Comparison of ENCODE assay signal across 8 cellular contexts in the genomic region with DNA sequence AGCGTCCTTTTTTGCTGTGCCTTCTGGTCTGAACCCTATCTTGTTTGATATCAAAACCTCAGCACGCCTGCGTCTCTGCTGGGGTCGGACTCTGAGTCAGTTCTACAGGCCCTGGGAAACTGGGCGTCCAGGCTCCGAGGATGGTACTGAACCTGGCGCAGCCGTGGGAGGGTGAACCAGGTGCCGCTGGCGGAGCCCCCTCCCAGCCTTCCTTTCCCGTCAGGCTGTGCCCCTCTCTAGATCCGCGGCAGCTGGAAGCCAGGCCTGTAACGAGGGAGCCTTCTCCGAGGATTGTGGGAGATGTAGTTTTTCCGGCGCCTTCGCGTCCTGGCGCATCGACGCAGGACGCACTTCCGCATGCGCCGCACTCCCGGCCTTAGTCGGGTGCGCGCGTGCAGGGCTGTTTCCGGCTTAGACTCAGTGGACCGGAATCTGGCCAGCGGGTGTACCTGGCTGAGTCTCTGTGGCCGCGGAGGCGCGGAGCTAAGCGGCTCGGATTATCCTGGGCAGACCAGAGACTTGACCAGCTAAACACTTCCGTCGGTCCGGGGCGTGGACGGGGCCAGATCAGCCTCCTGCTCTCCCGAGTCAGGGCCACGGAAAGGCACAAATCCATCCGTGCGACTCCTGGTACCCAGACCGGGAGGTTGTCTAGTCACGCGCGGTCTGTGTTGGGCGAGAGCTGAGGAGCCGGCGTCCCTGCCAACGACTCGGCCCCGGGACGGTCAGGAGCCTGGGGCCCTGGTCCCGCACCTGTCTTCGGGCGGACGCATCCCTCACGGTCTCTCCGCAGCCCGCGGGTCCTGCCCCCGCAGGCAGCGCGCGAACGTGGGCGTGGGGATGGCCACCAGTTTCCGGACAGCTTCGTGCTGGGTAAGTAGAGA. TPM values are rescaled to one million over a fixed set of nuclear protein-coding genes. Genes with fewer than 3 reads are reported as not detected.
A peak's percentile ranks its signal among the peaks of the same experiment; 100 is the strongest.
DNase-seq lines count a peak whose midpoint lies in the region; ATAC-seq and TF ChIP-seq lines count a peak whose summit lies in the region.

A gene with protein sequence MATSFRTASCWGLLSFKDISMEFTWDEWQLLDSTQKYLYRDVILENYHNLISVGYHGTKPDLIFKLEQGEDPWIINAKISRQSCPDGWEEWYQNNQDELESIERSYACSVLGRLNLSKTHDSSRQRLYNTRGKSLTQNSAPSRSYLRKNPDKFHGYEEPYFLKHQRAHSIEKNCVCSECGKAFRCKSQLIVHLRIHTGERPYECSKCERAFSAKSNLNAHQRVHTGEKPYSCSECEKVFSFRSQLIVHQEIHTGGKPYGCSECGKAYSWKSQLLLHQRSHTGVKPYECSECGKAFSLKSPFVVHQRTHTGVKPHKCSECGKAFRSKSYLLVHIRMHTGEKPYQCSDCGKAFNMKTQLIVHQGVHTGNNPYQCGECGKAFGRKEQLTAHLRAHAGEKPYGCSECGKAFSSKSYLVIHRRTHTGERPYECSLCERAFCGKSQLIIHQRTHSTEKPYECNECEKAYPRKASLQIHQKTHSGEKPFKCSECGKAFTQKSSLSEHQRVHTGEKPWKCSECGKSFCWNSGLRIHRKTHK (plus strand): TSS at position 367 of the 884 bp plus-strand sequence. CDS start 474 bp downstream, at position 841.

- H3K4me1 Mint-ChIP-seq in T-helper 17 cell, result peaks cover 14% of the 10 kb centered on the region

- peak within 1 kb of the TSS; percentile 72 to 81 for H3K4me3 ChIP-seq in prostate gland
- H3K4me3 ChIP-seq in urinary bladder (ENCODE audit: low read depth, low read length), result peak within 1 kb of the TSS; percentile 86

- peak within 1 kb of the TSS; percentile 95 for H3K27ac Mint-ChIP-seq in T-helper 17 cell

- TF ChIP-seq POLR2A in GM15510 (IDR thresholded peaks at IDR 0.05; ENCODE audit: borderline replicate concordance, extremely low read depth, insufficient read length) (peak; percentile 86), prostate gland (IDR thresholded peaks at IDR 0.05) (peak; percentile 17)

- ATAC-seq in HG02885 (IDR thresholded peaks at IDR 0.05; ENCODE audit: poor library complexity, unreplicated experiment), result peak; percentile 97
- ATAC-seq in T-helper 17 cell, result peak; percentile 98
- ATAC-seq in left ventricle myocardium superior, result peak; percentile 100

- H3K36me3 Mint-ChIP-seq in T-helper 17 cell (ENCODE audit: low read depth), result peaks cover 4% of the 10 kb centered on the region

- H3K27me3 ChIP-seq in prostate gland (replicated peaks; ENCODE audit: insufficient read depth), result no peaks in the 10 kb centered on the region

- intact Hi-C loops in left ventricle myocardium superior (cut with micrococcal nuclease) (no loop called here), prostate gland (cut with DNase I) (loop anchor here (2.0 to 5.0 kb wide), 3 partner anchors 51 to 145 kb away; partner anchors contain the start of genes ZNF10, ZNF140, ZNF84 and ZNF891)

- H3K4me3 Mint-ChIP-seq in T-helper 17 cell, result peak within 1 kb of the TSS; percentile 90

- peak in 2 of 4 experiments; percentile 17 to 19 for TF ChIP-seq CTCF in prostate gland (IDR thresholded peaks at IDR 0.05)

- H3K9me3 ChIP-seq in T-helper 17 cell (ENCODE audit: control insufficient read depth, low read length, poor library complexity, severe bottlenecking) (peaks cover 3% of the 10 kb centered on the region), prostate gland (no peaks in the 10 kb centered on the region)

- WGBS in prostate gland, result under 1% methylated on average over 76 of the region's 76 CpGs
- WGBS in urinary bladder, result under 1% methylated on average over 76 of the region's 76 CpGs

- H3K27ac ChIP-seq in prostate gland, result peak within 1 kb of the TSS; percentile 79 to 82
- peak within 1 kb of the TSS; percentile 91 for H3K27ac ChIP-seq in urinary bladder (ENCODE audit: low read depth)

- no peaks in the 10 kb centered on the region for H3K4me1 ChIP-seq in prostate gland (replicated peaks)
- H3K4me1 ChIP-seq in urinary bladder (ENCODE audit: insufficient read depth), result no peaks in the 10 kb centered on the region

- peak; percentile 87 for DNase-seq in NCI-H1694 treated with DMSO at 0.1 percent for 48 hours (lab: John Stamatoyannopoulos, UW)
- DNase-seq in T-helper 17 cell, result peak; percentile 74 to 77 (median 76)
- DNase-seq in amygdala (lab: John Stamatoyannopoulos, UW), result peak; percentile 33 to 95 (median 86)
- DNase-seq in left ventricle myocardium superior, result peak; percentile 94
- peak; percentile 92 for DNase-seq in prostate gland (ENCODE audit: low spot score)

- H3K27me3 Mint-ChIP-seq in T-helper 17 cell, result no peaks in the 10 kb centered on the region

- no peaks in the 10 kb centered on the region for H3K36me3 ChIP-seq in prostate gland
- H3K36me3 ChIP-seq in urinary bladder (ENCODE audit: insufficient read depth), result no peaks in the 10 kb centered on the region

RNA-seq across cellular contexts. Expression of the gene that starts here (rescaled TPM):
- 10 to 100 TPM; 27.1 to 34.3 TPM for total RNA-seq in T-helper 17 cell
- 4.7 TPM for total RNA-seq in left ventricle myocardium superior
- total RNA-seq in prostate gland, result 10 to 100 TPM; 14.2 to 17.0 TPM
- total RNA-seq in urinary bladder, result 20.0 TPM
- 9.2 TPM for polyA plus RNA-seq in urinary bladder

Comparison
In these comparisons a context has a peak if more than half of its experiments do, and no peak if none do; other contexts are left out.
1. Peak in every context shown above with its lines: DNase-seq, ATAC-seq, H3K4me3 ChIP-seq and H3K27ac ChIP-seq.